9 cellular contexts compared by ENCODE assay signal in genomic region chr11:118606844-118607228, GRCh38. TPM values are rescaled to one million over a fixed set of nuclear protein-coding genes. Genes with fewer than 3 reads are reported as not detected.
A peak's percentile ranks its signal among the peaks of the same experiment; 100 is the strongest.
DNase-seq lines count a peak whose midpoint lies in the region; ATAC-seq, FAIRE-seq and TF ChIP-seq lines count a peak whose summit lies in the region.
"Had no signal": no experiment of that assay in that cellular context is flagged by ENCODE, and none has a peak within 500 bp of the region (broad histone marks: within the 10 kb centered on the region; RNA-seq: fewer than 3 reads in every experiment).

No MANE protein-coding gene starts in this region.

- no peak overlapping the region for H3K27ac ChIP-seq in HepG2 (ENCODE audit: extremely low read length, insufficient read depth, low read length)
- H3K27ac ChIP-seq in right lobe of liver = no peak overlapping the region
- H3K27ac ChIP-seq in vagina = peak overlapping the region; percentile 98

- peak overlapping the region; percentile 91 for H3K4me2 ChIP-seq in HepG2 (ENCODE audit: low read depth, low read length)

- TF ChIP-seq RAD21 in HepG2 (CRISPR knock-in tag; IDR thresholded peaks at IDR 0.05) = no peak

- no peaks in the 10 kb centered on the region for H3K27me3 Mint-ChIP-seq in osteocyte (ENCODE audit: unreplicated experiment)

- in situ Hi-C loops in HepG2 (cut with HindIII; ENCODE audit: extremely low pct_ligation_motif_present, low pct_unique_long_range_greater_than_20kb) = no loop called here

- intact Hi-C loops in HepG2 (cut with micrococcal nuclease; ENCODE audit: unreplicated experiment) = loop anchor here (2.0 to 5.0 kb wide), 2 partner anchors 35 to 52 kb away; partner anchors contain the start of gene ARCN1
- intact Hi-C loops in right lobe of liver (cut with DNase I) = no loop called here
- intact Hi-C loops in vagina (cut with DNase I) = no loop called here

- H3K36me3 ChIP-seq in HepG2 (replicated peaks in 1 of 2; ENCODE audit: control insufficient read depth in 1 of 2, insufficient read depth in 2 of 2, low read length in 2 of 2) (peaks cover 0 to 6% of the 10 kb centered on the region in 2 experiments; a peak in 3 of 5 replicates), right lobe of liver (peaks cover 0 to 7% (median 5%) of the 10 kb centered on the region in 4 donors), vagina (peaks cover 0 to 2% of the 10 kb centered on the region in 2 donors)

- H3K79me2 ChIP-seq in HepG2 (ENCODE audit: insufficient read depth, low read length) = no peaks in the 10 kb centered on the region

- no peak for FAIRE-seq in HepG2 (lab: Jason Lieb, UNC)

- H3K4me1 ChIP-seq in HepG2 (ENCODE audit: insufficient read depth, low read length) (peaks cover 39% of the 10 kb centered on the region), right lobe of liver (peaks cover 0 to 15% (median 4%) of the 10 kb centered on the region in 4 donors), vagina (peaks cover 84% of the 10 kb centered on the region)

- no peak overlapping the region for H3K9ac ChIP-seq in HepG2 (ENCODE audit: insufficient read depth, low read depth, low read length)

- H3K9me3 ChIP-seq in HepG2 (ENCODE audit: low read length) (no peaks in the 10 kb centered on the region), right lobe of liver (no peaks in the 10 kb centered on the region), vagina (no peaks in the 10 kb centered on the region)

- H3K4me1 Mint-ChIP-seq in osteocyte (ENCODE audit: unreplicated experiment) = peaks cover 65% of the 10 kb centered on the region

- no peak for ATAC-seq in HepG2
- ATAC-seq in right lobe of liver = no peak
- ATAC-seq in GM18858 (IDR thresholded peaks at IDR 0.05; ENCODE audit: unreplicated experiment) = no peak

- CTCF ChIA-PET in HepG2 (lab: Yijun Ruan, JAX; ENCODE audit: low intra/inter-chr PET ratio, low total read pairs) = interaction anchor here (2.1 kb wide), 1 partner anchor 53 kb away, joined by 16 read pairs; no protein-coding TSS in a partner anchor

- no peak for DNase-seq in HepG2 (ENCODE audit: low spot score)
- DNase-seq in right lobe of liver = no peak
- no peak for DNase-seq in epithelial cell of proximal tubule (ENCODE audit: low read depth)
- no peak for DNase-seq in osteocyte (ENCODE audit: extremely low spot score, unreplicated experiment)
- DNase-seq in vagina (ENCODE audit: extremely low spot score in 2 of 2) = no peak
- DNase-seq in NOMO-1 (lab: John Stamatoyannopoulos, UW; ENCODE audit: unreplicated experiment in 2 of 2) = no peak
- no peak for DNase-seq in NCI-H226
- DNase-seq: NCI-H1105 treated with DMSO at 0.1 percent for 48 hours had no signal

- no peak for TF ChIP-seq POLR2A in HepG2 (IDR thresholded peaks at IDR 0.05; ENCODE audit: insufficient read depth in 1 of 2, low read depth in 2 of 2, low read length in 2 of 2)
- TF ChIP-seq POLR2A in right lobe of liver (IDR thresholded peaks at IDR 0.05) = no peak
- no peak for TF ChIP-seq POLR2A in vagina (IDR thresholded peaks at IDR 0.05)

- H4K20me1 ChIP-seq in HepG2 (ENCODE audit: insufficient read depth, low read length) = no peaks in the 10 kb centered on the region

- H3K36me3 Mint-ChIP-seq in osteocyte (ENCODE audit: unreplicated experiment) = peaks cover 13% of the 10 kb centered on the region

- H3K4me3 Mint-ChIP-seq in osteocyte (ENCODE audit: unreplicated experiment) = peak overlapping the region; percentile 70

- H3K27me3 ChIP-seq in HepG2 (ENCODE audit: control insufficient read depth in 1 of 2, insufficient read depth in 2 of 2, low read length in 2 of 2) (peaks cover 0 to 6% of the 10 kb centered on the region in 2 experiments; a peak in 1 of 5 replicates), right lobe of liver (peaks cover 0 to 9% of the 10 kb centered on the region in 2 donors), vagina (no peaks in the 10 kb centered on the region)

- peak overlapping the region; percentile 92 for H3K27ac Mint-ChIP-seq in osteocyte (ENCODE audit: unreplicated experiment)

- TF ChIP-seq CTCF in HepG2 (CRISPR knock-in tag; IDR thresholded peaks at IDR 0.05) = no peak
- no peak for TF ChIP-seq CTCF in right lobe of liver (IDR thresholded peaks at IDR 0.05)
- TF ChIP-seq CTCF in epithelial cell of proximal tubule (conservative IDR thresholded peaks at IDR 0.05; ENCODE audit: low read depth, low read length) = no peak
- no peak for TF ChIP-seq CTCF in osteocyte (IDR thresholded peaks at IDR 0.05)
- no peak for TF ChIP-seq CTCF in vagina (IDR thresholded peaks at IDR 0.05)

- 7% methylated on average over 7 of the region's 7 CpGs for WGBS in HepG2 (ENCODE audit: low lambda C conversion rate)
- 60% methylated on average over 7 of the region's 7 CpGs for WGBS in right lobe of liver (ENCODE audit: insufficient coverage, low coverage, low lambda C conversion rate, missing lambda C conversion rate)

- no TSS peak for BruUV-seq in HepG2 (replicated peaks; lab: Mats Ljungman, UMichigan)

- H3K9me3 Mint-ChIP-seq in osteocyte (ENCODE audit: unreplicated experiment) = no peaks in the 10 kb centered on the region

- POLR2A ChIA-PET in HepG2 (lab: Yijun Ruan, JAX) = interaction anchor here (0.6 to 6.9 kb wide), 9 partner anchors 9 to 746 kb away, joined by 3 to 83 read pairs (median 3); partner anchors contain the start of gene ARCN1

- TF ChIP-seq EP300 in HepG2 (IDR thresholded peaks at IDR 0.05; ENCODE audit: low read depth in 2 of 2, low read length in 2 of 2) (no peak), HepG2 (CRISPR knock-in tag; IDR thresholded peaks at IDR 0.05; ENCODE audit: borderline replicate concordance) (no peak)

- peak overlapping the region in 2 of 3 experiments; percentile 32 to 65; a peak in 4 of 6 replicates for H3K4me3 ChIP-seq in HepG2 (replicated peaks in 1 of 3; ENCODE audit: insufficient read depth in 1 of 3, low read depth in 2 of 3, low read length in 3 of 3)
- H3K4me3 ChIP-seq in right lobe of liver = no peak overlapping the region
- H3K4me3 ChIP-seq in epithelial cell of proximal tubule (ENCODE audit: low read depth, low read length) = peak overlapping the region; percentile 93
- H3K4me3 ChIP-seq in vagina = peak overlapping the region in 1 of 2 donors; percentile 94

- no peak overlapping the region for H2AFZ ChIP-seq in HepG2 (ENCODE audit: low read length)

RNA-seq across cellular contexts. Expression of gene PHLDB1, which starts 0.6 kb away (rescaled TPM):
- total RNA-seq in HepG2 (2016; rRNA removed; fragmentation: Illumina TruSeq; extraction: Trizol) (9.9 and 13.8 TPM in 2 replicates), right lobe of liver (10 to 100 TPM in 1 of 6 experiments, 1 to 10 TPM in 5; 5.4 to 11.7 (median 6.3) TPM), epithelial cell of proximal tubule (49.8 and 64.2 TPM in 2 replicates), osteocyte (160 and 165 TPM in 2 replicates), vagina (119 TPM)
- total RNA-seq in HepG2 (2016; cell fraction: cytosol; rRNA removed; fragmentation: Illumina TruSeq; extraction: Trizol; ENCODE audit: low read depth) = 3.6 and 5.0 TPM in 2 replicates
- 7.9 and 11.9 TPM in 2 replicates for total RNA-seq in HepG2 (2016; cell fraction: insoluble cytoplasmic fraction; rRNA removed; fragmentation: Illumina TruSeq; extraction: Trizol)
- 7.7 and 8.9 TPM in 2 replicates for total RNA-seq in HepG2 (2016; cell fraction: membrane; rRNA removed; fragmentation: Illumina TruSeq; extraction: Trizol)
- total RNA-seq in HepG2 (2016; cell fraction: nucleus; rRNA removed; fragmentation: Illumina TruSeq; extraction: Trizol) = 12.4 and 22.0 TPM in 2 replicates
- polyA plus RNA-seq in HepG2 (2011; rRNA removed) = 14.2 and 18.3 TPM in 2 replicates
- polyA plus RNA-seq in HepG2 (2011; cell fraction: cytosol; rRNA removed) = 9.1 and 10.7 TPM in 2 replicates
- 57.1 and 61.1 TPM in 2 replicates for polyA plus RNA-seq in HepG2 (2011; cell fraction: nucleus; rRNA removed)
- 7.5 and 8.6 TPM in 2 replicates for polyA plus RNA-seq in HepG2 (2012)
- polyA plus RNA-seq in HepG2 (2016; cell fraction: cytosol; fragmentation: Illumina TruSeq; extraction: Trizol; ENCODE audit: low read depth) = 1.4 TPM in 2 replicates
- polyA plus RNA-seq in HepG2 (2016; cell fraction: insoluble cytoplasmic fraction; fragmentation: Illumina TruSeq; extraction: Trizol; ENCODE audit: low read depth) = 7.3 and 8.6 TPM in 2 replicates
- polyA plus RNA-seq in HepG2 (2016; cell fraction: membrane; fragmentation: Illumina TruSeq; extraction: Trizol; ENCODE audit: low read depth) = 2.1 and 2.9 TPM in 2 replicates
- 34.7 and 36.2 TPM in 2 replicates for polyA plus RNA-seq in HepG2 (2016; cell fraction: nucleus; fragmentation: Illumina TruSeq; extraction: Trizol; ENCODE audit: insufficient read depth, low read depth)
- 17.4 and 33.6 TPM in 2 replicates for polyA minus RNA-seq in HepG2 (2011; rRNA and poly(A)+ RNA removed; ENCODE audit: low replicate concordance)
- 12.5 and 14.8 TPM in 2 replicates for polyA minus RNA-seq in HepG2 (2011; cell fraction: cytosol; rRNA and poly(A)+ RNA removed)
- 33.9 and 34.2 TPM in 2 replicates for polyA minus RNA-seq in HepG2 (2011; cell fraction: nucleus; rRNA and poly(A)+ RNA removed)

RNA-seq across cellular contexts. Expression of gene ARCN1, which starts 34.6 kb away (rescaled TPM):
- total RNA-seq in HepG2 (2016; rRNA removed; fragmentation: Illumina TruSeq; extraction: Trizol) (148 and 215 TPM in 2 replicates), right lobe of liver (10 to 100 TPM; 58.3 to 91.7 (median 75.8) TPM), epithelial cell of proximal tubule (88.7 and 111 TPM in 2 replicates), osteocyte (189 and 201 TPM in 2 replicates), vagina (78.6 TPM)
- 21.7 and 21.9 TPM in 2 replicates for total RNA-seq in HepG2 (2016; cell fraction: cytosol; rRNA removed; fragmentation: Illumina TruSeq; extraction: Trizol; ENCODE audit: low read depth)
- total RNA-seq in HepG2 (2016; cell fraction: insoluble cytoplasmic fraction; rRNA removed; fragmentation: Illumina TruSeq; extraction: Trizol) = 143 and 206 TPM in 2 replicates
- 62.1 and 63.9 TPM in 2 replicates for total RNA-seq in HepG2 (2016; cell fraction: membrane; rRNA removed; fragmentation: Illumina TruSeq; extraction: Trizol)
- 61.5 and 78.3 TPM in 2 replicates for total RNA-seq in HepG2 (2016; cell fraction: nucleus; rRNA removed; fragmentation: Illumina TruSeq; extraction: Trizol)
- 143 and 200 TPM in 2 replicates for polyA plus RNA-seq in HepG2 (2011; rRNA removed)
- 147 and 192 TPM in 2 replicates for polyA plus RNA-seq in HepG2 (2011; cell fraction: cytosol; rRNA removed)
- 33.6 and 35.8 TPM in 2 replicates for polyA plus RNA-seq in HepG2 (2011; cell fraction: nucleus; rRNA removed)
- 80.9 and 111 TPM in 2 replicates for polyA plus RNA-seq in HepG2 (2012)
- 9.1 and 10.1 TPM in 2 replicates for polyA plus RNA-seq in HepG2 (2016; cell fraction: cytosol; fragmentation: Illumina TruSeq; extraction: Trizol; ENCODE audit: low read depth)
- 221 and 222 TPM in 2 replicates for polyA plus RNA-seq in HepG2 (2016; cell fraction: insoluble cytoplasmic fraction; fragmentation: Illumina TruSeq; extraction: Trizol; ENCODE audit: low read depth)
- polyA plus RNA-seq in HepG2 (2016; cell fraction: membrane; fragmentation: Illumina TruSeq; extraction: Trizol; ENCODE audit: low read depth) = 36.4 and 39.3 TPM in 2 replicates
- 95.2 and 101 TPM in 2 replicates for polyA plus RNA-seq in HepG2 (2016; cell fraction: nucleus; fragmentation: Illumina TruSeq; extraction: Trizol; ENCODE audit: insufficient read depth, low read depth)
- 78.7 and 166 TPM in 2 replicates for polyA minus RNA-seq in HepG2 (2011; rRNA and poly(A)+ RNA removed; ENCODE audit: low replicate concordance)
- polyA minus RNA-seq in HepG2 (2011; cell fraction: cytosol; rRNA and poly(A)+ RNA removed) = 105 and 121 TPM in 2 replicates
- polyA minus RNA-seq in HepG2 (2011; cell fraction: nucleus; rRNA and poly(A)+ RNA removed) = 31.7 and 41.9 TPM in 2 replicates

RNA-seq across cellular contexts. Expression of gene IFT46, which starts 41.1 kb away (rescaled TPM):
- total RNA-seq in HepG2 (2016; rRNA removed; fragmentation: Illumina TruSeq; extraction: Trizol) = 15.4 and 23.9 TPM in 2 replicates
- total RNA-seq in HepG2 (2016; cell fraction: cytosol; rRNA removed; fragmentation: Illumina TruSeq; extraction: Trizol; ENCODE audit: low read depth) = 12.4 and 18.8 TPM in 2 replicates
- total RNA-seq in HepG2 (2016; cell fraction: insoluble cytoplasmic fraction; rRNA removed; fragmentation: Illumina TruSeq; extraction: Trizol) = 14.7 and 23.4 TPM in 2 replicates
- 10.2 and 11.5 TPM in 2 replicates for total RNA-seq in HepG2 (2016; cell fraction: membrane; rRNA removed; fragmentation: Illumina TruSeq; extraction: Trizol)
- 7.4 and 8.0 TPM in 2 replicates for total RNA-seq in HepG2 (2016; cell fraction: nucleus; rRNA removed; fragmentation: Illumina TruSeq; extraction: Trizol)
- 9.3 and 9.8 TPM in 2 replicates for polyA plus RNA-seq in HepG2 (2011; rRNA removed)
- polyA plus RNA-seq in HepG2 (2011; cell fraction: cytosol; rRNA removed) = 8.2 and 9.6 TPM in 2 replicates
- polyA plus RNA-seq in HepG2 (2011; cell fraction: nucleus; rRNA removed) = 3.4 and 5.1 TPM in 2 replicates
- 5.8 and 8.4 TPM in 2 replicates for polyA plus RNA-seq in HepG2 (2012)
- polyA plus RNA-seq in HepG2 (2016; cell fraction: cytosol; fragmentation: Illumina TruSeq; extraction: Trizol; ENCODE audit: low read depth) = 2.6 and 2.9 TPM in 2 replicates
- 20.5 and 21.3 TPM in 2 replicates for polyA plus RNA-seq in HepG2 (2016; cell fraction: insoluble cytoplasmic fraction; fragmentation: Illumina TruSeq; extraction: Trizol; ENCODE audit: low read depth)
- polyA plus RNA-seq in HepG2 (2016; cell fraction: membrane; fragmentation: Illumina TruSeq; extraction: Trizol; ENCODE audit: low read depth) = 5.9 TPM in 2 replicates
- polyA plus RNA-seq in HepG2 (2016; cell fraction: nucleus; fragmentation: Illumina TruSeq; extraction: Trizol; ENCODE audit: insufficient read depth, low read depth) = 9.4 and 10.2 TPM in 2 replicates
- polyA minus RNA-seq in HepG2 (2011; rRNA and poly(A)+ RNA removed; ENCODE audit: low replicate concordance) = 9.5 and 19.1 TPM in 2 replicates
- polyA minus RNA-seq in HepG2 (2011; cell fraction: cytosol; rRNA and poly(A)+ RNA removed) = 5.0 and 5.8 TPM in 2 replicates
- 4.4 and 6.0 TPM in 2 replicates for polyA minus RNA-seq in HepG2 (2011; cell fraction: nucleus; rRNA and poly(A)+ RNA removed)
- 1 to 10 TPM; 4.0 to 6.4 (median 5.2) TPM for total RNA-seq in right lobe of liver
- 13.5 and 15.8 TPM in 2 replicates for total RNA-seq in epithelial cell of proximal tubule
- 24.0 and 24.1 TPM in 2 replicates for total RNA-seq in osteocyte
- 30.0 TPM for total RNA-seq in vagina

Comparison
In these comparisons a context has a peak if more than half of its experiments do, and no peak if none do; other contexts are left out.
1. H3K4me3 ChIP-seq: peak in HepG2 (2 of 3) and epithelial cell of proximal tubule (single experiment); none in right lobe of liver (0 of 3).